8 cellular contexts compared by ENCODE assay signal in the genomic region with DNA sequence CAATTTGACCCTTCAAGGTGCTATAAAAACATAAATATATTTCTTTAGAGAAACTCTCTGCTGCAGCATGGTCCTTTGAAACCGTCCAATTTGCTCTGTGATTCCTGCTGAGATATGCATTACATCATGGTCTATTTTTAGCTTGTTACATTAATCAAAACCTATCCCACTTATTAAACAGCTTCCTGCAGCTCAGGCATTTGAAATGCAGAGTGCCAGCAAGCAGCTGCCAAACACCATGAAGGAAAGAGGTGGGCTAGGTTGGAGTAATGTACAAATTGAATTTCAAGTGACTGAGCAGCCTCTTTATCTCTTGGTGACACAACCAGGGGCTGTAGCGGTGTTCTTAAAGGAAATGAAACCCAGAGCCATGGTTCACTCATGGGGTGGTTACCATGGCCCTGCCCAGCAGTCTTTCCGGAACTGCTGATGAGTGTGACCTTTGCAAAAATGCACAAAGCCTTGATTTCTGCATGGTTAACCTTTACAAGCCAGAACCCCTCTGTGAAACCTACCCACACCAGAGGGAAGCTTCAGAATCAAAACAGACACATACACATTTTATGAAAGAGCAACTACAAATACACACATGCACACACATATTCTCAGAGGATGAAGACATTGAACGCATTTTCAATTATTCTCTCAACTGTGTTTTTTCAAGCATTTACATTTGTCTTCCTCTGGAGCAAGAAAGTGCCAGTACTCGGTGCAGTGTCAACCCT.
DNase-seq lines count a peak whose midpoint lies in the region; ATAC-seq, FAIRE-seq and TF ChIP-seq lines count a peak whose summit lies in the region.

No MANE protein-coding gene starts in this region.

- no peak overlapping the region for H3K4me3 Mint-ChIP-seq in stimulated activated naive CD8-positive, alpha-beta T cell treated with anti-CD3 and anti-CD28 coated beads, Interleukin-15, amount 100 ng/mL, for 72 hours
- H3K4me3 Mint-ChIP-seq in Caco-2 (ENCODE audit: unreplicated experiment) = no peak overlapping the region

- H3K79me2 ChIP-seq in DND-41 (ENCODE audit: insufficient read depth, low read length) (no peaks in the 10 kb centered on the region), endothelial cell of umbilical vein (ENCODE audit: control insufficient read depth, insufficient read depth, low read length) (no peaks in the 10 kb centered on the region)

- no peak for TF ChIP-seq POLR2A in endothelial cell of umbilical vein (IDR thresholded peaks at IDR 0.05; ENCODE audit: low read depth, low read length)

- H3K36me3 ChIP-seq in DND-41 (ENCODE audit: insufficient read depth, low read length) (no peaks in the 10 kb centered on the region), endothelial cell of umbilical vein (ENCODE audit: control insufficient read depth in 2 of 2, extremely low read depth in 1 of 2, insufficient read depth in 2 of 2, low read length in 2 of 2) (no peaks in the 10 kb centered on the region), Caco-2 (ENCODE audit: control insufficient read depth, insufficient read depth, low read length) (no peaks in the 10 kb centered on the region), H7 (replicated peaks; ENCODE audit: control insufficient read depth, insufficient read depth, low read length) (no peaks in the 10 kb centered on the region)

- H3K27me3 ChIP-seq in DND-41 (ENCODE audit: insufficient read depth, low read length, poor library complexity) = no peaks in the 10 kb centered on the region
- no peaks in the 10 kb centered on the region for H3K27me3 ChIP-seq in endothelial cell of umbilical vein (ENCODE audit: control insufficient read depth in 2 of 2, insufficient read depth in 2 of 2, low read length in 2 of 2)
- no peaks in the 10 kb centered on the region for H3K27me3 ChIP-seq in Caco-2 (replicated peaks; ENCODE audit: control insufficient read depth, insufficient read depth, low read length)
- peaks cover 15% of the 10 kb centered on the region for H3K27me3 ChIP-seq in H7 (ENCODE audit: control insufficient read depth, insufficient read depth, low read length)

- H3K27ac Mint-ChIP-seq in stimulated activated naive CD8-positive, alpha-beta T cell treated with anti-CD3 and anti-CD28 coated beads, Interleukin-15, amount 100 ng/mL, for 72 hours = peak overlapping the region in 1 of 2 donors; percentile 42
- no peak overlapping the region for H3K27ac Mint-ChIP-seq in Caco-2 (ENCODE audit: unreplicated experiment)

- peaks cover 16% of the 10 kb centered on the region for H3K4me1 Mint-ChIP-seq in stimulated activated naive CD8-positive, alpha-beta T cell treated with anti-CD3 and anti-CD28 coated beads, Interleukin-15, amount 100 ng/mL, for 72 hours
- H3K4me1 Mint-ChIP-seq in Caco-2 (ENCODE audit: low read depth, unreplicated experiment) = peaks cover 9% of the 10 kb centered on the region

- H4K20me1 ChIP-seq in DND-41 (ENCODE audit: insufficient read depth, low read length) (no peaks in the 10 kb centered on the region), endothelial cell of umbilical vein (replicated peaks; ENCODE audit: control insufficient read depth, extremely low read depth, insufficient read depth, low read length) (no peaks in the 10 kb centered on the region)

- FAIRE-seq in endothelial cell of umbilical vein (lab: Jason Lieb, UNC) = peak; percentile 44

- peak overlapping the region; percentile 4; the same call in 1 of the 2 replicates for H3K27ac ChIP-seq in DND-41 (ENCODE audit: low read length)
- no peak overlapping the region for H3K27ac ChIP-seq in endothelial cell of umbilical vein (ENCODE audit: insufficient read depth, low read depth, low read length)

- H3K4me2 ChIP-seq in DND-41 (ENCODE audit: insufficient read depth, low read length) = no peak overlapping the region
- H3K4me2 ChIP-seq in endothelial cell of umbilical vein (ENCODE audit: insufficient read depth, low read length) = peak overlapping the region; percentile 12

- no peaks in the 10 kb centered on the region for H3K9me3 ChIP-seq in DND-41 (ENCODE audit: insufficient read depth, low read length, severe bottlenecking)
- no peaks in the 10 kb centered on the region for H3K9me3 ChIP-seq in endothelial cell of umbilical vein (replicated peaks; ENCODE audit: control insufficient read depth, insufficient read depth, low read length)
- H3K9me3 ChIP-seq in Caco-2 = no peaks in the 10 kb centered on the region; the same call in 1 of the 2 replicates

- H2AFZ ChIP-seq in DND-41 (ENCODE audit: low read depth, low read length) = no peak overlapping the region
- H2AFZ ChIP-seq in endothelial cell of umbilical vein (ENCODE audit: low read depth, low read length) = peak overlapping the region; percentile 2

- H3K36me3 Mint-ChIP-seq in Caco-2 (ENCODE audit: insufficient read depth, unreplicated experiment) = no peaks in the 10 kb centered on the region

- no peak for DNase-seq in DND-41
- DNase-seq in GM19240 (ENCODE audit: insufficient read length, low spot score) = peak; percentile 38
- peak; percentile 77 to 92 for DNase-seq in NOMO-1 (lab: John Stamatoyannopoulos, UW; ENCODE audit: unreplicated experiment in 2 of 2)
- DNase-seq in endothelial cell of umbilical vein (ENCODE audit: low read depth, low spot score) = peak; percentile 30
- peak; percentile 9 to 34 for DNase-seq in stimulated activated naive CD8-positive, alpha-beta T cell treated with anti-CD3 and anti-CD28 coated beads, Interleukin-15, amount 100 ng/mL, for 72 hours
- DNase-seq in Caco-2 = no peak
- DNase-seq in H7 = no peak

- H3K27me3 Mint-ChIP-seq in stimulated activated naive CD8-positive, alpha-beta T cell treated with anti-CD3 and anti-CD28 coated beads, Interleukin-15, amount 100 ng/mL, for 72 hours = peaks cover 22% of the 10 kb centered on the region
- no peaks in the 10 kb centered on the region for H3K27me3 Mint-ChIP-seq in Caco-2 (ENCODE audit: insufficient read depth, unreplicated experiment)

- no peaks in the 10 kb centered on the region for H3K9me1 ChIP-seq in endothelial cell of umbilical vein (replicated peaks; ENCODE audit: control insufficient read depth, extremely low read depth, insufficient read depth, low read length)

- H3K9ac ChIP-seq in DND-41 (ENCODE audit: low read depth, low read length) (no peak overlapping the region), endothelial cell of umbilical vein (replicated peaks; ENCODE audit: extremely low read depth, insufficient read depth, low read length) (no peak overlapping the region)

- BruUV-seq in endothelial cell of umbilical vein (replicated peaks; lab: Mats Ljungman, UMichigan) = no TSS peak
- BruUV-seq in Caco-2 (replicated peaks; lab: Mats Ljungman, UMichigan) = no TSS peak

- POLR2A ChIA-PET in endothelial cell of umbilical vein (lab: Charles Lee) (no interaction called here), Caco-2 (lab: Charles Lee) (no interaction called here)

- peaks cover 39% of the 10 kb centered on the region for H3K4me1 ChIP-seq in DND-41 (ENCODE audit: insufficient read depth, low read length)
- H3K4me1 ChIP-seq in endothelial cell of umbilical vein (ENCODE audit: control insufficient read depth, extremely low read depth, insufficient read depth, low read length) = peaks cover 16% of the 10 kb centered on the region
- H3K4me1 ChIP-seq in Caco-2 = peaks cover 14% of the 10 kb centered on the region

- dilution Hi-C loops in endothelial cell of umbilical vein (cut with MboI; ENCODE audit: extremely low pct_ligation_motif_present, low sequenced_read_pairs) = no loop called here

- CTCF ChIA-PET in endothelial cell of umbilical vein (lab: Charles Lee) (no interaction called here), Caco-2 (lab: Charles Lee) (no interaction called here)

- H3K9me3 Mint-ChIP-seq in stimulated activated naive CD8-positive, alpha-beta T cell treated with anti-CD3 and anti-CD28 coated beads, Interleukin-15, amount 100 ng/mL, for 72 hours = no peaks in the 10 kb centered on the region
- H3K9me3 Mint-ChIP-seq in Caco-2 (ENCODE audit: unreplicated experiment) = no peaks in the 10 kb centered on the region

- H3K4me3 ChIP-seq in DND-41 (ENCODE audit: low read depth in 1 of 2, low read length in 2 of 2) (no peak overlapping the region), endothelial cell of umbilical vein (replicated peaks in 1 of 3; ENCODE audit: insufficient read depth in 1 of 3, low read depth in 1 of 3, low read length in 3 of 3) (no peak overlapping the region), Caco-2 (ENCODE audit: low read depth, low read length) (no peak overlapping the region), H7 (ENCODE audit: insufficient read depth, low read depth, low read length) (no peak overlapping the region)

- TF ChIP-seq CTCF in DND-41 (IDR thresholded peaks at IDR 0.05; ENCODE audit: borderline replicate concordance, extremely low read depth, low read length, poor library complexity, severe bottlenecking) (no peak), endothelial cell of umbilical vein (IDR thresholded peaks at IDR 0.05; ENCODE audit: extremely low read depth in 1 of 2, insufficient read depth in 1 of 2, low read depth in 1 of 2, low read length in 2 of 2) (no peak), Caco-2 (IDR thresholded peaks at IDR 0.05; ENCODE audit: insufficient read depth in 1 of 2, low read depth in 1 of 2, low read length in 1 of 2, severe bottlenecking in 1 of 2, unreplicated experiment in 1 of 2) (no peak)

- intact Hi-C loops in endothelial cell of umbilical vein (cut with micrococcal nuclease) = loop anchor here (10.0 kb wide), 3 partner anchors 303 to 653 kb away; no protein-coding TSS in a partner anchor
- intact Hi-C loops in Caco-2 (cut with micrococcal nuclease; ENCODE audit: unreplicated experiment) = loop anchor here (10.0 kb wide), 1 partner anchor 317 kb away; no protein-coding TSS in a partner anchor

- ATAC-seq in DND-41 (ENCODE audit: insufficient read depth, low read depth) (peak; percentile 62), HG03135 (IDR thresholded peaks at IDR 0.05; ENCODE audit: unreplicated experiment) (peak; percentile 99)
- peak; percentile 97 for ATAC-seq in stimulated activated naive CD8-positive, alpha-beta T cell treated with anti-CD3 and anti-CD28 coated beads, Interleukin-15, amount 100 ng/mL, for 72 hours

TF ChIP-seq in endothelial cell of umbilical vein, 7 proteins besides CTCF, POLR2A, EP300 and RAD21:
- TF ChIP-seq JUN (IDR thresholded peaks at IDR 0.05; ENCODE audit: borderline replicate concordance, insufficient read depth, insufficient read length, low read depth) (peak; percentile 27), FOS (IDR thresholded peaks at IDR 0.05; ENCODE audit: borderline replicate concordance, insufficient read depth, low read length) (no peak), MYC (IDR thresholded peaks at IDR 0.05; ENCODE audit: low read depth, low read length) (no peak), GATA2 (IDR thresholded peaks at IDR 0.05; ENCODE audit: insufficient read depth, insufficient read length, low read depth, low read length) (no peak)

Comparison
In these comparisons a context has a peak if more than half of its experiments do, and no peak if none do; other contexts are left out.
1. DNase-seq: peak in GM19240 (single experiment), NOMO-1 (2 of 2), endothelial cell of umbilical vein (single experiment) and stimulated activated naive CD8-positive, alpha-beta T cell treated with anti-CD3 and anti-CD28 coated beads, Interleukin-15, amount 100 ng/mL, for 72 hours (2 of 2); none in DND-41 (single experiment), Caco-2 (0 of 2) and H7 (single experiment).
2. Peak in every context shown above with its lines, with median percentiles within 50 percentile points of each other: ATAC-seq.